8 cellular contexts compared by ENCODE assay signal in genomic region chr14:55301722-55302121, GRCh38. TPM values are rescaled to one million over a fixed set of nuclear protein-coding genes. Genes with fewer than 3 reads are reported as not detected.
DNase-seq lines count a peak whose midpoint lies in the region; ATAC-seq and TF ChIP-seq lines count a peak whose summit lies in the region.

No MANE protein-coding gene starts in this region.

- POLR2A ChIA-PET in Panc1 (lab: Charles Lee): no interaction called here

- BruUV-seq in Panc1 (replicated peaks; lab: Mats Ljungman, UMichigan): no TSS peak

- peaks cover 15% of the 10 kb centered on the region for H3K4me1 ChIP-seq in Panc1 (ENCODE audit: control insufficient read depth, insufficient read depth, low read length)

- TF ChIP-seq CTCF in Panc1 (IDR thresholded peaks at IDR 0.05) (no peak), foreskin fibroblast (IDR thresholded peaks at IDR 0.05; ENCODE audit: low read depth, low read length) (no peak)

- H3K9me3 ChIP-seq in Panc1 (ENCODE audit: control insufficient read depth, insufficient read depth, low read depth, low read length): no peaks in the 10 kb centered on the region

- H3K36me3 ChIP-seq in Panc1 (ENCODE audit: control insufficient read depth, insufficient read depth, low read length): no peaks in the 10 kb centered on the region

- no peak overlapping the region for H3K27ac ChIP-seq in Panc1 (ENCODE audit: low read length)

- in situ Hi-C loops in ACHN (cut with HindIII; ENCODE audit: low pct_ligation_motif_present, low pct_unique_long_range_greater_than_20kb, low sequenced_read_pairs) (no loop called here), Panc1 (cut with HindIII; ENCODE audit: low pct_unique_long_range_greater_than_20kb, low sequenced_read_pairs) (no loop called here)

- intact Hi-C loops in Panc1 (cut with micrococcal nuclease; ENCODE audit: unreplicated experiment): no loop called here

- ATAC-seq in GM21737 (IDR thresholded peaks at IDR 0.05; ENCODE audit: unreplicated experiment): peak; percentile 46
- peak; percentile 69 for ATAC-seq in Panc1
- no peak for ATAC-seq in HG02623 (IDR thresholded peaks at IDR 0.05; ENCODE audit: unreplicated experiment)

- DNase-seq in ACHN: peak; percentile 23
- DNase-seq in Panc1 (ENCODE audit: low read depth, low spot score): no peak
- peak; percentile 47 to 72 for DNase-seq in foreskin fibroblast
- no peak for DNase-seq in retina
- DNase-seq in NCI-H1417 treated with DMSO at 0.1 percent for 48 hours (lab: John Stamatoyannopoulos, UW): no peak
- DNase-seq in CD1c-positive myeloid dendritic cell (ENCODE audit: extremely low spot score): no peak

- CTCF ChIA-PET in Panc1 (lab: Charles Lee): no interaction called here

- no peaks in the 10 kb centered on the region for H3K27me3 ChIP-seq in Panc1 (ENCODE audit: control insufficient read depth, insufficient read depth, low read length)

- H3K4me3 ChIP-seq in Panc1 (ENCODE audit: low read depth in 2 of 2, low read length in 2 of 2) (no peak overlapping the region), foreskin fibroblast (ENCODE audit: low read depth in 1 of 2, low read length in 2 of 2) (no peak overlapping the region)

RNA-seq across cellular contexts. Expression of gene FBXO34, which starts 30.5 kb away (rescaled TPM):
- total RNA-seq in Panc1 (2021; ENCODE audit: unreplicated experiment): 18.8 TPM
- polyA plus RNA-seq in Panc1 (2012; ENCODE audit: insufficient read length): 9.6 TPM

Comparison
In these comparisons a context has a peak if more than half of its experiments do, and no peak if none do; other contexts are left out.
1. DNase-seq: peak in ACHN (single experiment) and foreskin fibroblast (2 of 2); none in Panc1 (single experiment), retina (single experiment), NCI-H1417 treated with DMSO at 0.1 percent for 48 hours (single experiment) and CD1c-positive myeloid dendritic cell (single experiment).